18 cellular contexts compared by ENCODE assay signal in the genomic region with DNA sequence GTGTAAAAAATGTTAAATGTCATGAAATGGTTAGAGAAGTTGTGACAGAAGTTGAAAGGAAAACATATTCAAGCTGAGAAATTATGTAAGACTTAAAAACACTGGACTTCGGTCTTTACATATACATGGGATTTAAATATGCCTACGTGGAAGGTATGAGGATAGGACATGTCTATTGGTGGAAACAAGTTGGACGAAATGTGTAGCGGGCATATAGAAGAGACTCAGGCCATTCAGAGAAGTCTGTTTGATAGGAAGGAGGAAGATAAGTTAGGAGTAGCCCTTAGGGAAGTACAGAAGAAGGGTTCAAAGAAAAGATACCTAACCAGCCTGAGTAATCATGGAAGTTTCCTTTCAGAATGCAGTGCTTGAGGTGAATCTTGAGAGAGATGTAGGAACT. TPM values are rescaled to one million over a fixed set of nuclear protein-coding genes. Genes with fewer than 3 reads are reported as not detected.
DNase-seq lines count a peak whose midpoint lies in the region; FAIRE-seq and TF ChIP-seq lines count a peak whose summit lies in the region.
"Had no signal": no experiment of that assay in that cellular context is flagged by ENCODE, and none has a peak within 500 bp of the region (broad histone marks: within the 10 kb centered on the region; RNA-seq: fewer than 3 reads in every experiment).

No MANE protein-coding gene starts in this region.

- no peaks in the 10 kb centered on the region for H3K9me3 ChIP-seq in Caco-2
- no peaks in the 10 kb centered on the region for H3K9me3 ChIP-seq in astrocyte (ENCODE audit: insufficient read depth, low read depth, low read length)
- no peaks in the 10 kb centered on the region for H3K9me3 ChIP-seq in mesodermal cell (ENCODE audit: control insufficient read depth, low read length)
- H3K9me3 ChIP-seq in tibial nerve: peaks cover 0 to 4% (median 0%) of the 10 kb centered on the region in 4 donors
- H3K9me3 ChIP-seq in effector memory CD4-positive, alpha-beta T cell (ENCODE audit: control insufficient read depth, low read length): no peaks in the 10 kb centered on the region

- CTCF ChIA-PET in Caco-2 (lab: Charles Lee): interaction anchor here (0.9 to 2.6 kb wide), 6 partner anchors 9 to 705 kb away, joined by 3 to 13 read pairs (median 5); a partner anchor contains a TSS

- WGBS in mesodermal cell (ENCODE audit: insufficient coverage in 2 of 2), 2 experiments: 91 to 96% methylated on average over 4 of the region's 4 CpGs
- 93 to 95% methylated on average over 4 of the region's 4 CpGs for WGBS in tibial nerve, 2 donors

- H3K27ac Mint-ChIP-seq in Caco-2 (ENCODE audit: unreplicated experiment) (peak overlapping the region; percentile 92), astrocyte (ENCODE audit: unreplicated experiment) (peak overlapping the region; percentile 92)
- H3K27ac Mint-ChIP-seq: CD14-positive monocyte had no signal

- H3K9ac ChIP-seq in astrocyte (ENCODE audit: low read length): no peak overlapping the region
- H3K9ac ChIP-seq: GM23248 had no signal

- no peak overlapping the region; the same call in 1 of the 2 replicates for H3K4me3 ChIP-seq in Caco-2 (ENCODE audit: low read depth, low read length)
- no peak overlapping the region for H3K4me3 ChIP-seq in astrocyte (ENCODE audit: insufficient read depth, low read depth, low read length)
- no peak overlapping the region for H3K4me3 ChIP-seq in mesodermal cell (ENCODE audit: extremely low read depth, insufficient read depth, low read length, poor library complexity, severe bottlenecking)
- no peak overlapping the region for H3K4me3 ChIP-seq in tibial nerve
- H3K4me3 ChIP-seq in effector memory CD4-positive, alpha-beta T cell (ENCODE audit: insufficient read depth, low read depth, low read length, poor library complexity, severe bottlenecking): no peak overlapping the region
- H3K4me3 ChIP-seq: GM23248, K562 had no signal

- peaks cover 21% of the 10 kb centered on the region for H3K79me2 ChIP-seq in astrocyte (ENCODE audit: insufficient read depth, low read length)

- H3K36me3 Mint-ChIP-seq in Caco-2 (ENCODE audit: insufficient read depth, unreplicated experiment) (peaks cover 70% of the 10 kb centered on the region), astrocyte (ENCODE audit: low read depth, unreplicated experiment) (peaks cover 22% of the 10 kb centered on the region)
- H3K36me3 Mint-ChIP-seq: CD14-positive monocyte; CD4-positive, alpha-beta memory T cell had no signal

- TF ChIP-seq CTCF in Caco-2 (IDR thresholded peaks at IDR 0.05; ENCODE audit: insufficient read depth in 1 of 2, low read depth in 1 of 2, low read length in 1 of 2, severe bottlenecking in 1 of 2, unreplicated experiment in 1 of 2): no peak
- TF ChIP-seq CTCF in astrocyte (IDR thresholded peaks at IDR 0.05; ENCODE audit: insufficient read depth, low read depth, low read length): no peak
- TF ChIP-seq CTCF in tibial nerve (IDR thresholded peaks at IDR 0.05): no peak

- no peak for TF ChIP-seq EP300 in tibial nerve (IDR thresholded peaks at IDR 0.05)

- TF ChIP-seq POLR2A in tibial nerve (IDR thresholded peaks at IDR 0.05): no peak

- H4K20me1 ChIP-seq in astrocyte (ENCODE audit: insufficient read depth, low read length): no peaks in the 10 kb centered on the region

- DNase-seq in Caco-2 (peak; percentile 72 to 81), astrocyte (ENCODE audit: low read depth) (no peak), tibial nerve (ENCODE audit: low spot score in 2 of 2) (no peak), H4 (ENCODE audit: low spot score) (no peak)
- DNase-seq in effector memory CD4-positive, alpha-beta T cell: no peak
- DNase-seq: AML-193; Calu3; CD4-positive, alpha-beta memory T cell; DMS79 treated with DMSO at 0.1 percent for 48 hours; GF-D8; GM23248; HCEC 1CT had no signal

- no peak overlapping the region for H3K4me2 ChIP-seq in astrocyte (ENCODE audit: low read length)

- H2AFZ ChIP-seq in astrocyte (ENCODE audit: low read depth, low read length): no peak overlapping the region
- H2AFZ ChIP-seq: GM23248 had no signal

- H3K9me3 Mint-ChIP-seq in Caco-2 (ENCODE audit: unreplicated experiment): peaks cover 14% of the 10 kb centered on the region
- H3K9me3 Mint-ChIP-seq in astrocyte (ENCODE audit: unreplicated experiment): peaks cover 2% of the 10 kb centered on the region

- no peak for FAIRE-seq in astrocyte (lab: Jason Lieb, UNC)
- FAIRE-seq: A204.1, H54, K562 had no signal

- BruUV-seq in Caco-2 (replicated peaks; lab: Mats Ljungman, UMichigan): no TSS peak

- intact Hi-C loops in Caco-2 (cut with micrococcal nuclease; ENCODE audit: unreplicated experiment): loop anchor here (1.0 to 2.0 kb wide), 3 partner anchors 8 to 43 kb away; a partner anchor contains a TSS

- peaks cover 68% of the 10 kb centered on the region for H3K4me1 Mint-ChIP-seq in Caco-2 (ENCODE audit: low read depth, unreplicated experiment)
- peaks cover 54% of the 10 kb centered on the region for H3K4me1 Mint-ChIP-seq in astrocyte (ENCODE audit: low read depth, unreplicated experiment)
- H3K4me1 Mint-ChIP-seq: CD14-positive monocyte; CD4-positive, alpha-beta memory T cell had no signal

- H3K4me3 Mint-ChIP-seq in Caco-2 (ENCODE audit: unreplicated experiment): peak overlapping the region; percentile 67
- peak overlapping the region; percentile 18 for H3K4me3 Mint-ChIP-seq in astrocyte (ENCODE audit: unreplicated experiment)
- H3K4me3 Mint-ChIP-seq: CD14-positive monocyte; CD4-positive, alpha-beta memory T cell had no signal

- no peaks in the 10 kb centered on the region for H3K36me3 ChIP-seq in Caco-2 (ENCODE audit: control insufficient read depth, insufficient read depth, low read length)
- H3K36me3 ChIP-seq in astrocyte (ENCODE audit: insufficient read depth, low read length): no peaks in the 10 kb centered on the region
- peaks cover 14% of the 10 kb centered on the region for H3K36me3 ChIP-seq in mesodermal cell (ENCODE audit: control insufficient read depth, insufficient read depth, low read length)
- H3K36me3 ChIP-seq in tibial nerve: no peaks in the 10 kb centered on the region
- no peaks in the 10 kb centered on the region for H3K36me3 ChIP-seq in effector memory CD4-positive, alpha-beta T cell (ENCODE audit: control insufficient read depth, insufficient read depth, low read length)

- peak overlapping the region; percentile 39 for H3K27ac ChIP-seq in astrocyte (ENCODE audit: low read depth, low read length)
- H3K27ac ChIP-seq in mesodermal cell (ENCODE audit: low read depth, low read length, severe bottlenecking): peak overlapping the region; percentile 60
- no peak overlapping the region for H3K27ac ChIP-seq in tibial nerve
- no peak overlapping the region for H3K27ac ChIP-seq in effector memory CD4-positive, alpha-beta T cell (ENCODE audit: insufficient read depth, low read length, poor library complexity, severe bottlenecking)
- H3K27ac ChIP-seq: GM23248 had no signal

- peaks cover 71% of the 10 kb centered on the region for H3K4me1 ChIP-seq in Caco-2
- peaks cover 21% of the 10 kb centered on the region for H3K4me1 ChIP-seq in astrocyte (ENCODE audit: insufficient read depth, low read length)
- H3K4me1 ChIP-seq in mesodermal cell (ENCODE audit: control insufficient read depth, insufficient read depth, low read length, poor library complexity, severe bottlenecking): peaks cover 28% of the 10 kb centered on the region
- no peaks in the 10 kb centered on the region for H3K4me1 ChIP-seq in tibial nerve
- H3K4me1 ChIP-seq in effector memory CD4-positive, alpha-beta T cell (ENCODE audit: control insufficient read depth, insufficient read depth, low read length, poor library complexity, severe bottlenecking): no peaks in the 10 kb centered on the region

- no peaks in the 10 kb centered on the region for H3K27me3 Mint-ChIP-seq in Caco-2 (ENCODE audit: insufficient read depth, unreplicated experiment)
- H3K27me3 Mint-ChIP-seq in astrocyte (ENCODE audit: low read depth, unreplicated experiment): no peaks in the 10 kb centered on the region

- POLR2A ChIA-PET in Caco-2 (lab: Charles Lee): interaction anchor here (0.6 to 1.8 kb wide), 4 partner anchors 9 to 704 kb away, joined by 3 to 15 read pairs (median 4); a partner anchor contains a TSS

- H3K27me3 ChIP-seq in Caco-2 (replicated peaks; ENCODE audit: control insufficient read depth, insufficient read depth, low read length): no peaks in the 10 kb centered on the region
- H3K27me3 ChIP-seq in astrocyte (ENCODE audit: insufficient read depth, low read length): no peaks in the 10 kb centered on the region
- no peaks in the 10 kb centered on the region for H3K27me3 ChIP-seq in tibial nerve
- no peaks in the 10 kb centered on the region for H3K27me3 ChIP-seq in effector memory CD4-positive, alpha-beta T cell (replicated peaks; ENCODE audit: control insufficient read depth, insufficient read depth, low read length, poor library complexity, severe bottlenecking)

RNA-seq across cellular contexts. Expression of a gene that starts 14.7 kb away (rescaled TPM):
- 440 and 534 TPM in 2 replicates for total RNA-seq in Caco-2 (2022)
- total RNA-seq in astrocyte: 414 and 491 TPM in 2 replicates
- 66.6 TPM for polyA plus RNA-seq in mesodermal cell (2013, experiment 1 of 2)
- polyA plus RNA-seq in mesodermal cell (2013, experiment 2 of 2): 61.3 TPM
- 10 to 100 TPM; 17.1 to 49.8 (median 30.7) TPM for total RNA-seq in tibial nerve
- total RNA-seq in H4 (2014; rRNA removed; shearing (Covaris generic)): 35.4 and 46.9 TPM in 2 replicates
- total RNA-seq: HT-29 had no signal
- polyA plus RNA-seq: CD14-positive monocyte, K562 had no signal

Comparison
In these comparisons a context has a peak if more than half of its experiments do, and no peak if none do; other contexts are left out.
1. DNase-seq: peak in Caco-2 (2 of 2); none in astrocyte (single experiment), tibial nerve (0 of 2), H4 (single experiment) and effector memory CD4-positive, alpha-beta T cell (0 of 3).
2. H3K27ac ChIP-seq: peak in astrocyte (single experiment) and mesodermal cell (single experiment); none in tibial nerve (0 of 4) and effector memory CD4-positive, alpha-beta T cell (single experiment).